Comparison of ENCODE assay signal across 27 cellular contexts in the genomic region with DNA sequence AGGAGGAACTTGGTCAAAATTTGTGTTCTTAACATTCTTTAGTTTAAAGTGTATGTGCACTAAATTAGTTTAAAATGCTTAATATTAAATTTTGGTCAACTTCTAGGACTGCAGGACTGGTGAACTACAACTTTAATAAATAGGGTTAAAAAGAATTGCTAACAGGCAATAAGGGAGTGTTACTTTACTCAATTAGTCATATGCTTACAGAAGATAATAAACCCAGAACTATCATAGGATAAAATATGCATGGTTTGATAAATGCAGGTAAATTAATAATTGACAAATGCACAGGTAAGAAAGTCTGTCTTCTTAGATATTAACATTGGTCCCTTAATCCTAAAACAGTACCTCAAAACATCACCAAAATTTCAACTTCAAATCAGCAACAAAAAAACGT. TPM values are rescaled to one million over a fixed set of nuclear protein-coding genes. Genes with fewer than 3 reads are reported as not detected.
"Had no signal": no experiment of that assay in that cellular context is flagged by ENCODE, and none has a peak within 500 bp of the region (broad histone marks: within the 10 kb centered on the region; RNA-seq: fewer than 3 reads in every experiment).

No MANE protein-coding gene starts in this region.

- H3K27ac ChIP-seq: SJSA1, SK-N-MC had no signal

- H3K27me3 ChIP-seq: MG63, SJSA1 had no signal

- H3K4me3 ChIP-seq: MG63, SJSA1, SK-N-MC had no signal

- ATAC-seq: HepG2 had no signal

- FAIRE-seq: HepG2, RCC 7860 had no signal

- H3K4me1 ChIP-seq: SJSA1 had no signal

- DNase-seq: IMR-90, Karpas-422, KG1, MG63, NCI-H1092, NCI-H1105 treated with DMSO at 0.1 percent for 48 hours, NCI-H1417 treated with DMSO at 0.1 percent for 48 hours, NCI-H146, NCI-H1694 treated with DMSO at 0.1 percent for 48 hours, NCI-H1930, NCI-H2081 treated with DMSO at 0.1 percent for 48 hours, NCI-H2171, NCI-H226, NCI-H446, NCI-H510A, NCI-H524 treated with DMSO at 0.1 percent for 48 hours, NCI-H69, NCI-H774, OCI-M1, Right ventricle myocardium superior, RPMI8226, SIG-M5 had no signal

- H3K9me3 ChIP-seq: MG63, SJSA1 had no signal

RNA-seq across cellular contexts. Expression of a gene that starts 36.2 kb away (rescaled TPM):
- total RNA-seq: HT1080, IMR-90, SJSA1 had no signal
